ENCODE assay signal across 8 cellular contexts in genomic region chr19:42270346-42271044, GRCh38. TPM values are rescaled to one million over a fixed set of nuclear protein-coding genes. Genes with fewer than 3 reads are reported as not detected.
DNase-seq lines count a peak whose midpoint lies in the region; ATAC-seq and TF ChIP-seq lines count a peak whose summit lies in the region.

No MANE protein-coding gene starts in this region.

- H3K27me3 Mint-ChIP-seq in GM23338 (ENCODE audit: insufficient read depth, low read depth, poor library complexity) (peaks cover 4% of the 10 kb centered on the region), type B pancreatic cell (no peaks in the 10 kb centered on the region)
- no peaks in the 10 kb centered on the region for H3K27me3 Mint-ChIP-seq in T-helper 2 cell treated with Interferon-gamma antibody and Interleukin-4, amounts not matched to agents 5 μg/mL and 100 μg/mL, for 36 hours (ENCODE audit: low read depth)

- H3K4me2 ChIP-seq in GM23338 = peak overlapping the region; percentile 78

- H3K4me1 ChIP-seq in GM23338 (ENCODE audit: insufficient read depth) = peaks cover 9% of the 10 kb centered on the region; the same call in 1 of the 2 replicates

- H3K9me3 Mint-ChIP-seq in GM23338 = no peaks in the 10 kb centered on the region
- H3K9me3 Mint-ChIP-seq in T-helper 2 cell treated with Interferon-gamma antibody and Interleukin-4, amounts not matched to agents 5 μg/mL and 100 μg/mL, for 36 hours = no peaks in the 10 kb centered on the region
- no peaks in the 10 kb centered on the region for H3K9me3 Mint-ChIP-seq in type B pancreatic cell

- peaks cover 4% of the 10 kb centered on the region; the same call in 1 of the 2 replicates for H3F3A ChIP-seq in GM23338 (replicated peaks; ENCODE audit: low read depth)

- no peaks in the 10 kb centered on the region for H4K20me1 ChIP-seq in GM23338 (replicated peaks; ENCODE audit: insufficient read depth)

- no peaks in the 10 kb centered on the region for H3K9me2 ChIP-seq in GM23338 (ENCODE audit: insufficient read depth)

- in situ Hi-C loops in astrocyte of the spinal cord (cut with HindIII; ENCODE audit: low sequenced_read_pairs) = no loop called here

- no peak for DNase-seq in AG04449 (ENCODE audit: low read depth, low spot score)
- DNase-seq in GM23338 (ENCODE audit: low spot score) = no peak
- peak; percentile 70 for DNase-seq in T-helper 2 cell treated with Interferon-gamma antibody and Interleukin-4, amounts not matched to agents 5 μg/mL and 100 μg/mL, for 36 hours (ENCODE audit: low spot score)
- peak; percentile 71 for DNase-seq in astrocyte of the spinal cord (ENCODE audit: low read depth, low spot score)
- peak; percentile 42 to 70 for DNase-seq in stimulated activated CD4-positive, alpha-beta T cell treated with anti-CD3 and anti-CD28 coated beads, Interleukin-4, amount 100 ng/mL, for 48 hours (ENCODE audit: low read depth in 2 of 2)
- DNase-seq in type B pancreatic cell (ENCODE audit: extremely low spot score, unreplicated experiment) = no peak

- H3K4me1 Mint-ChIP-seq in GM23338 (peaks cover 27% of the 10 kb centered on the region), type B pancreatic cell (ENCODE audit: unreplicated experiment) (peaks cover 34% of the 10 kb centered on the region)
- peaks cover 33% of the 10 kb centered on the region for H3K4me1 Mint-ChIP-seq in T-helper 2 cell treated with Interferon-gamma antibody and Interleukin-4, amounts not matched to agents 5 μg/mL and 100 μg/mL, for 36 hours (ENCODE audit: low read depth)

- peak overlapping the region; percentile 75 for H3K27ac Mint-ChIP-seq in GM23338
- no peak overlapping the region for H3K27ac Mint-ChIP-seq in T-helper 2 cell treated with Interferon-gamma antibody and Interleukin-4, amounts not matched to agents 5 μg/mL and 100 μg/mL, for 36 hours
- H3K27ac Mint-ChIP-seq in type B pancreatic cell = no peak overlapping the region

- CTCF ChIA-PET in AG04449 (lab: Yijun Ruan, JAX) = interaction anchor here (1.3 to 2.7 kb wide), 3 partner anchors 9 to 131 kb away, joined by 3 to 49 read pairs (median 17); no protein-coding TSS in a partner anchor

- H3K27me3 ChIP-seq in GM23338 (ENCODE audit: insufficient read depth) = peaks cover 8% of the 10 kb centered on the region; the same call in 1 of the 2 replicates
- no peaks in the 10 kb centered on the region for H3K27me3 ChIP-seq in layer of hippocampus (ENCODE audit: control insufficient read depth, insufficient read depth, low read length)

- no peak overlapping the region for H2AFZ ChIP-seq in GM23338

- H3K36me3 Mint-ChIP-seq in GM23338 (ENCODE audit: low read depth) = peaks cover 13% of the 10 kb centered on the region; the same call in 2 of the 3 replicates
- H3K36me3 Mint-ChIP-seq in T-helper 2 cell treated with Interferon-gamma antibody and Interleukin-4, amounts not matched to agents 5 μg/mL and 100 μg/mL, for 36 hours (ENCODE audit: low read depth) = peaks cover 21% of the 10 kb centered on the region
- no peaks in the 10 kb centered on the region for H3K36me3 Mint-ChIP-seq in type B pancreatic cell

- TF ChIP-seq CTCF in AG04449 (IDR thresholded peaks at IDR 0.05; ENCODE audit: insufficient read depth, low read length, missing control alignments) (no peak), GM23338 (conservative IDR thresholded peaks at IDR 0.05; ENCODE audit: low read depth in 2 of 2) (no peak), astrocyte of the spinal cord (IDR thresholded peaks at IDR 0.05; ENCODE audit: low read depth, low read length) (no peak), type B pancreatic cell (conservative IDR thresholded peaks at IDR 0.05) (no peak)

- POLR2A ChIA-PET in AG04449 (lab: Yijun Ruan, JAX) = interaction anchor here (1.3 to 1.9 kb wide), 4 partner anchors 9 to 28 kb away, joined by 3 to 20 read pairs (median 5); partner anchors contain the start of gene GSK3A

- ATAC-seq in GM23338 = no peak
- ATAC-seq in HG02763 (IDR thresholded peaks at IDR 0.05; ENCODE audit: unreplicated experiment) = no peak

- H3K27ac ChIP-seq in GM23338 (ENCODE audit: low read depth) (peak overlapping the region; percentile 50), layer of hippocampus (ENCODE audit: low read depth, low read length) (peak overlapping the region; percentile 100)

- H3K4me3 Mint-ChIP-seq in GM23338 (no peak overlapping the region; the same call in 2 of the 3 replicates), type B pancreatic cell (no peak overlapping the region)
- no peak overlapping the region for H3K4me3 Mint-ChIP-seq in T-helper 2 cell treated with Interferon-gamma antibody and Interleukin-4, amounts not matched to agents 5 μg/mL and 100 μg/mL, for 36 hours

- H3K36me3 ChIP-seq in GM23338 (ENCODE audit: insufficient read depth) = no peaks in the 10 kb centered on the region

- H3K79me2 ChIP-seq in GM23338 (replicated peaks; ENCODE audit: insufficient read depth) = peaks cover 6% of the 10 kb centered on the region; the same call in 1 of the 2 replicates

- H3K4me3 ChIP-seq in AG04449 (ENCODE audit: low read depth, low read length) = peak overlapping the region; percentile 80
- H3K4me3 ChIP-seq in GM23338 = peak overlapping the region; percentile 60; the same call in 1 of the 2 replicates
- peak overlapping the region; percentile 81 for H3K4me3 ChIP-seq in astrocyte of the spinal cord (ENCODE audit: low read depth, low read length)

TF ChIP-seq in GM23338, 12 proteins besides CTCF, POLR2A, EP300 and RAD21 (continues in another document):
- TF ChIP-seq STAT1 (IDR thresholded peaks at IDR 0.05; ENCODE audit: unreplicated experiment) = no peak

RNA-seq across cellular contexts. Expression of gene CIC, which starts 1.4 kb away (rescaled TPM):
- 31.8 and 42.0 TPM in 2 replicates for total RNA-seq in GM23338 (2014; rRNA removed; shearing (Covaris generic))
- polyA plus RNA-seq in GM23338 (2016; fragmentation: Nextera tagmentation; extraction: Ambion mirVana) = 13.2 and 13.9 TPM in 2 replicates
- 44.8 and 70.3 TPM in 2 replicates for total RNA-seq in type B pancreatic cell (ENCODE audit: low replicate concordance)

RNA-seq across cellular contexts. Expression of gene ERF, which starts 15.6 kb away (rescaled TPM):
- 49.0 and 49.4 TPM in 2 replicates for total RNA-seq in GM23338 (2014; rRNA removed; shearing (Covaris generic))
- polyA plus RNA-seq in GM23338 (2016; fragmentation: Nextera tagmentation; extraction: Ambion mirVana) = 29.4 and 30.4 TPM in 2 replicates
- total RNA-seq in type B pancreatic cell (ENCODE audit: low replicate concordance) = 54.9 and 78.9 TPM in 2 replicates

RNA-seq across cellular contexts. Expression of gene GSK3A, which starts 28.1 kb away (rescaled TPM):
- total RNA-seq in GM23338 (2014; rRNA removed; shearing (Covaris generic)) = 40.7 and 47.0 TPM in 2 replicates
- polyA plus RNA-seq in GM23338 (2016; fragmentation: Nextera tagmentation; extraction: Ambion mirVana) = 17.7 and 19.2 TPM in 2 replicates
- 43.5 and 49.1 TPM in 2 replicates for total RNA-seq in type B pancreatic cell (ENCODE audit: low replicate concordance)

RNA-seq across cellular contexts. Expression of gene PRR19, which starts 31.4 kb away (rescaled TPM):
- total RNA-seq in GM23338 (2014; rRNA removed; shearing (Covaris generic)) = 3.6 and 8.1 TPM in 2 replicates
- polyA plus RNA-seq in GM23338 (2016; fragmentation: Nextera tagmentation; extraction: Ambion mirVana) = 4.1 and 5.6 TPM in 2 replicates
- 2.2 and 2.4 TPM in 2 replicates for total RNA-seq in type B pancreatic cell (ENCODE audit: low replicate concordance)

RNA-seq across cellular contexts. Expression of gene PAFAH1B3, which starts 31.9 kb away (rescaled TPM):
- total RNA-seq in GM23338 (2014; rRNA removed; shearing (Covaris generic)) = 139 and 162 TPM in 2 replicates
- polyA plus RNA-seq in GM23338 (2016; fragmentation: Nextera tagmentation; extraction: Ambion mirVana) = 195 and 197 TPM in 2 replicates
- 50.3 and 97.4 TPM in 2 replicates for total RNA-seq in type B pancreatic cell (ENCODE audit: low replicate concordance)

Comparison
In these comparisons a context has a peak if more than half of its experiments do, and no peak if none do; other contexts are left out.
1. DNase-seq: peak in T-helper 2 cell treated with Interferon-gamma antibody and Interleukin-4, amounts not matched to agents 5 μg/mL and 100 μg/mL, for 36 hours (single experiment), astrocyte of the spinal cord (single experiment) and stimulated activated CD4-positive, alpha-beta T cell treated with anti-CD3 and anti-CD28 coated beads, Interleukin-4, amount 100 ng/mL, for 48 hours (2 of 2); none in AG04449 (single experiment), GM23338 (single experiment) and type B pancreatic cell (single experiment).
2. Peak in every context shown above with its lines, with median percentiles within 50 percentile points of each other: H3K4me3 ChIP-seq.